8 cellular contexts compared by ENCODE assay signal in the genomic region with DNA sequence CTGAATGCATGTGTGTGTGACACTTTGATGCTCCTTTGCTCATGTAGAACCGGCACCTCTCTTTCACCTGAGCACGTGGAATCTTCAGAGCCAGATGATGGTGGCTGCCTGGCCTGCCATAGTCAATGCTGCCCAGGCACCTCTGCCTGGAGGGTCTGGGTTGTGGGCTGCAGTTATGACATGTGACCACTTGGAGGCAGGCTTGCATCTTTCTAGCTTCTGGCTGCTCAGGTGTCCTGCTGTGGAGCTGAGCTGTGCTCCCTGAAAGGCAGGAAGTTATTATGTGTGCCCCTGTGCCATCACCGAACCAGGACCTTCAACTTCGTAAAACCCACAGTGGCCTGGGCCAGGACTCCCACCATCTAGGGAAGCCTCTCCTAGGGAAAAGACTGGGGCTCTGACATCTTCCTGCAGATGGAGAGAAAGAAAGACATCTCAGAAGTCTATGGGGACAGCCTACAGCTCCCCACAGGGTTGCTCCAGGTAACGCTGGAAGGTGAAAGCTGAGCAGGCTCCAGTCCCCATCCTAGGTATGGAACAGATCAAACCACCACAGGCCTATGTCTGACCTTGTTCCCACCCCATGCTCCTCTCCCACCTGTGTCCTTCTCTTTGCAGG. TPM values are rescaled to one million over a fixed set of nuclear protein-coding genes. Genes with fewer than 3 reads are reported as not detected.
DNase-seq lines count a peak whose midpoint lies in the region; ATAC-seq and TF ChIP-seq lines count a peak whose summit lies in the region.

No MANE protein-coding gene starts in this region.

- peaks cover 7% of the 10 kb centered on the region for H3K4me1 ChIP-seq in effector memory CD4-positive, alpha-beta T cell (ENCODE audit: control insufficient read depth, insufficient read depth, low read length, poor library complexity, severe bottlenecking)

- intact Hi-C loops in CD4-positive, alpha-beta T cell (cut with DNase I, micrococcal nuclease), result loop anchor here (1.0 to 5.0 kb wide), 6 partner anchors 45 to 222 kb away; no protein-coding TSS in a partner anchor

- CTCF ChIA-PET in CD4-positive, alpha-beta T cell (lab: Charles Lee), result interaction anchor here (0.5 to 4.4 kb wide), 13 partner anchors 10 to 187 kb away, joined by 3 to 40 read pairs (median 7); a partner anchor contains a TSS
- CTCF ChIA-PET in activated CD4-positive, alpha-beta memory T cell treated with anti-CD3 and anti-CD28 coated beads, Interleukin-2, amount 10 ng/mL, durations not matched to agents 7 days and 5 days (lab: Charles Lee), result interaction anchor here (0.7 to 6.6 kb wide), 29 partner anchors 10 to 236 kb away, joined by 3 to 56 read pairs (median 5); a partner anchor contains a TSS

- H3K9me3 ChIP-seq in CD4-positive, alpha-beta T cell (ENCODE audit: control insufficient read depth, low read length), result no peaks in the 10 kb centered on the region
- no peaks in the 10 kb centered on the region for H3K9me3 ChIP-seq in effector memory CD4-positive, alpha-beta T cell (ENCODE audit: control insufficient read depth, low read length)

- peak overlapping the region; percentile 17 for H3K27ac ChIP-seq in CD4-positive, alpha-beta T cell (ENCODE audit: low read depth, low read length)
- peak overlapping the region; percentile 36 for H3K27ac ChIP-seq in effector memory CD4-positive, alpha-beta T cell (ENCODE audit: insufficient read depth, low read length, poor library complexity, severe bottlenecking)

- H3K27ac Mint-ChIP-seq in CD4-positive, alpha-beta T cell, result peak overlapping the region; percentile 83
- peak overlapping the region; percentile 61 for H3K27ac Mint-ChIP-seq in activated CD4-positive, alpha-beta memory T cell treated with anti-CD3 and anti-CD28 coated beads, Interleukin-2, amount 10 ng/mL, durations not matched to agents 7 days and 5 days
- no peak overlapping the region for H3K27ac Mint-ChIP-seq in mesothelial cell of epicardium

- TF ChIP-seq CTCF in CD4-positive, alpha-beta T cell (IDR thresholded peaks at IDR 0.05), result peak; percentile 85
- peak; percentile 84 for TF ChIP-seq CTCF in mesothelial cell of epicardium (IDR thresholded peaks at IDR 0.05; ENCODE audit: unreplicated experiment)

- peak; percentile 96 for ATAC-seq in CD4-positive, alpha-beta T cell (ENCODE audit: poor library complexity)
- ATAC-seq in GM19397 (IDR thresholded peaks at IDR 0.05; ENCODE audit: unreplicated experiment), result peak; percentile 70
- ATAC-seq in HG03520 (IDR thresholded peaks at IDR 0.05; ENCODE audit: unreplicated experiment), result peak; percentile 62

- H3K27me3 Mint-ChIP-seq in CD4-positive, alpha-beta T cell, result no peaks in the 10 kb centered on the region
- no peaks in the 10 kb centered on the region for H3K27me3 Mint-ChIP-seq in activated CD4-positive, alpha-beta memory T cell treated with anti-CD3 and anti-CD28 coated beads, Interleukin-2, amount 10 ng/mL, durations not matched to agents 7 days and 5 days
- H3K27me3 Mint-ChIP-seq in mesothelial cell of epicardium (ENCODE audit: low read depth), result no peaks in the 10 kb centered on the region

- H3K4me3 ChIP-seq in effector memory CD4-positive, alpha-beta T cell (ENCODE audit: insufficient read depth, low read depth, low read length, poor library complexity, severe bottlenecking), result no peak overlapping the region

- no peak overlapping the region for H3K4me3 Mint-ChIP-seq in CD4-positive, alpha-beta T cell
- no peak overlapping the region for H3K4me3 Mint-ChIP-seq in activated CD4-positive, alpha-beta memory T cell treated with anti-CD3 and anti-CD28 coated beads, Interleukin-2, amount 10 ng/mL, durations not matched to agents 7 days and 5 days
- no peak overlapping the region for H3K4me3 Mint-ChIP-seq in mesothelial cell of epicardium

- peaks cover 24% of the 10 kb centered on the region for H3K36me3 ChIP-seq in effector memory CD4-positive, alpha-beta T cell (ENCODE audit: control insufficient read depth, insufficient read depth, low read length)

- peaks cover 43% of the 10 kb centered on the region for H3K36me3 Mint-ChIP-seq in CD4-positive, alpha-beta T cell (ENCODE audit: low read depth)
- H3K36me3 Mint-ChIP-seq in activated CD4-positive, alpha-beta memory T cell treated with anti-CD3 and anti-CD28 coated beads, Interleukin-2, amount 10 ng/mL, durations not matched to agents 7 days and 5 days (ENCODE audit: low read depth), result peaks cover 42% of the 10 kb centered on the region
- H3K36me3 Mint-ChIP-seq in mesothelial cell of epicardium, result no peaks in the 10 kb centered on the region

- no peaks in the 10 kb centered on the region for H3K27me3 ChIP-seq in CD4-positive, alpha-beta T cell (ENCODE audit: control insufficient read depth, insufficient read depth, low read length)
- H3K27me3 ChIP-seq in effector memory CD4-positive, alpha-beta T cell (replicated peaks; ENCODE audit: control insufficient read depth, insufficient read depth, low read length, poor library complexity, severe bottlenecking), result no peaks in the 10 kb centered on the region

- DNase-seq in CD4-positive, alpha-beta T cell, result peak; percentile 66 to 77 (median 68)
- peak; percentile 54 for DNase-seq in NCI-H774 (lab: John Stamatoyannopoulos, UW)
- peak; percentile 80 for DNase-seq in activated CD4-positive, alpha-beta memory T cell treated with anti-CD3 and anti-CD28 coated beads, Interleukin-2, amount 10 ng/mL, durations not matched to agents 7 days and 5 days
- DNase-seq in effector memory CD4-positive, alpha-beta T cell, result peak; percentile 38 to 58 (median 57)
- peak in 1 of 2 experiments; percentile 80 for DNase-seq in mesothelial cell of epicardium (ENCODE audit: low spot score in 2 of 2, unreplicated experiment in 2 of 2)
- peak; percentile 50 to 53 for DNase-seq in stimulated activated CD8-positive, alpha-beta memory T cell treated with anti-CD3 and anti-CD28 coated beads, Interleukin-7, amount 100 ng/mL, for 1 hour (ENCODE audit: low read depth in 2 of 2)

- POLR2A ChIA-PET in CD4-positive, alpha-beta T cell (lab: Charles Lee), result interaction anchor here (0.8 to 6.4 kb wide), 8 partner anchors 23 to 167 kb away, joined by 3 to 38 read pairs (median 4); a partner anchor contains a TSS
- POLR2A ChIA-PET in activated CD4-positive, alpha-beta memory T cell treated with anti-CD3 and anti-CD28 coated beads, Interleukin-2, amount 10 ng/mL, durations not matched to agents 7 days and 5 days (lab: Charles Lee), result interaction anchor here (0.5 to 3.8 kb wide), 10 partner anchors 10 to 186 kb away, joined by 3 to 24 read pairs (median 4); no protein-coding TSS in a partner anchor

- no peaks in the 10 kb centered on the region for H3K9me3 Mint-ChIP-seq in CD4-positive, alpha-beta T cell
- no peaks in the 10 kb centered on the region for H3K9me3 Mint-ChIP-seq in activated CD4-positive, alpha-beta memory T cell treated with anti-CD3 and anti-CD28 coated beads, Interleukin-2, amount 10 ng/mL, durations not matched to agents 7 days and 5 days
- no peaks in the 10 kb centered on the region for H3K9me3 Mint-ChIP-seq in mesothelial cell of epicardium

- peaks cover 38% of the 10 kb centered on the region for H3K4me1 Mint-ChIP-seq in CD4-positive, alpha-beta T cell (ENCODE audit: low read depth)
- H3K4me1 Mint-ChIP-seq in activated CD4-positive, alpha-beta memory T cell treated with anti-CD3 and anti-CD28 coated beads, Interleukin-2, amount 10 ng/mL, durations not matched to agents 7 days and 5 days, result peaks cover 11% of the 10 kb centered on the region
- H3K4me1 Mint-ChIP-seq in mesothelial cell of epicardium, result peaks cover 7% of the 10 kb centered on the region

RNA-seq across cellular contexts. Expression of a gene that starts 30.2 kb away (rescaled TPM):
- total RNA-seq in CD4-positive, alpha-beta T cell, result 100 to 1,000 TPM in 1 of 2 experiments, 10 to 100 TPM in 1; 96.5 to 101 TPM
- 100 to 1,000 TPM; 261 to 272 TPM for total RNA-seq in activated CD4-positive, alpha-beta memory T cell treated with anti-CD3 and anti-CD28 coated beads, Interleukin-2, amount 10 ng/mL, durations not matched to agents 7 days and 5 days
- 16.6 to 21.4 TPM (median 20.1 TPM) in 3 replicates for total RNA-seq in mesothelial cell of epicardium
